In the genomic region with DNA sequence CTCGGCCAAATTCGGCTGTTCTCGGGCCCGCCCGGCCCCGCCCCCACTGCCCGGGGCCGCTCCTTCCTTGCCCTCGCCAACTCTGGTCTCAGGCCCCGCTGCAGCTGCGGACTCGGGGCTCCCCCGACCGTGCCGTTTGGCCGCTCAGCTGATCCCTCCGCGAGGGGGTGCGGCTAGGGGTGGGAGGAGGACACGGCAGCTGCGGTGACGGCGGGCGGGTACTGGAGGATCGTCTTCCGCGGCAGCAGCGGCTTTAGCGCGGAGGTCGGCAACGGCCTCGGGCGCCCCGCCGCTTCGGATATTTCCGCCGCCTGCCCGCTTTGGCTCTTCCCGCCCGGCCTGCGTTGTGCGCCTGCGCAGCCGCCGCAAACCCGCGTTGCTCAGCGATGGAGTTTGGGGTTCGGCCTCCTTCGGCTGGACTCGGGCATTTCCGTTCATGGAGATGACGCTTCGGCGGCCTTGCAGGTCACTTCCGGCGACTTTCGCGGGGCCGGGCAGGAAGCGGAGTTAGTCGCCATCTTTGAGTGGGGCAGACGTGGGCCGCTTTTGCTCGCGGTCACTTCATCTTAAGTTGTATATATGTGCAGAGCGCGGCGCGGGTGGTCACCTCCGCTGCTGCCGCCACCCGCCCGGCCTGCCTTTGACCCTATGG, we compare ENCODE assay signal across 8 cellular contexts. TPM values are rescaled to one million over a fixed set of nuclear protein-coding genes. Genes with fewer than 3 reads are reported as not detected.
DNase-seq lines count a peak whose midpoint lies in the region; ATAC-seq and TF ChIP-seq lines count a peak whose summit lies in the region.

No MANE protein-coding gene starts in this region.

- H3K27ac ChIP-seq in CD8-positive, alpha-beta memory T cell (ENCODE audit: low read depth, low read length), result peak overlapping the region; percentile 99
- H3K27ac ChIP-seq in neural cell (ENCODE audit: low read length), result peak overlapping the region; percentile 98
- H3K27ac ChIP-seq in subcutaneous abdominal adipose tissue (ENCODE audit: low read depth, low read length), result peak overlapping the region; percentile 82

- H3K36me3 ChIP-seq in CD8-positive, alpha-beta memory T cell (ENCODE audit: insufficient read depth, low read length), result peaks cover 12% of the 10 kb centered on the region
- no peaks in the 10 kb centered on the region for H3K36me3 ChIP-seq in neural cell (ENCODE audit: insufficient read depth, low read length)
- H3K36me3 ChIP-seq in subcutaneous abdominal adipose tissue (ENCODE audit: control insufficient read depth in 5 of 5, insufficient read depth in 5 of 5, low read length in 5 of 5), result peaks cover 0 to 11% (median 9%) of the 10 kb centered on the region in 5 donors

- peaks cover 19% of the 10 kb centered on the region for H3K79me2 ChIP-seq in neural cell (replicated peaks; ENCODE audit: insufficient read depth, low read length)

- peaks cover 0 to 49% (median 8%) of the 10 kb centered on the region in 3 donors for H3K36me3 Mint-ChIP-seq in CD8-positive, alpha-beta memory T cell

- H3K9ac ChIP-seq in neural cell (ENCODE audit: low read length) (peak overlapping the region; percentile 98), subcutaneous abdominal adipose tissue (ENCODE audit: low read length in 5 of 5) (peak overlapping the region; percentile 1 to 93 (median 86))

- peaks cover 65 to 87% (median 68%) of the 10 kb centered on the region in 3 donors for H3K4me1 Mint-ChIP-seq in CD8-positive, alpha-beta memory T cell

- peaks cover 62% of the 10 kb centered on the region for H3K4me1 ChIP-seq in CD8-positive, alpha-beta memory T cell (ENCODE audit: insufficient read depth, low read length)
- H3K4me1 ChIP-seq in subcutaneous abdominal adipose tissue (ENCODE audit: control insufficient read depth in 5 of 5, insufficient read depth in 5 of 5, low read length in 5 of 5), result peaks cover 13 to 79% (median 70%) of the 10 kb centered on the region in 5 donors

- H4K20me1 ChIP-seq in neural cell (ENCODE audit: insufficient read depth), result peaks cover 6% of the 10 kb centered on the region

- no peak for TF ChIP-seq CTCF in neural cell (IDR thresholded peaks at IDR 0.05; ENCODE audit: poor library complexity, severe bottlenecking)

- H3K9me2 ChIP-seq in neural cell (ENCODE audit: insufficient read depth, low read length), result no peaks in the 10 kb centered on the region

- DNase-seq in CD8-positive, alpha-beta memory T cell, result peak; percentile 100
- DNase-seq in activated T-cell treated with anti-CD3 and anti-CD28 coated beads for 48 hours (ENCODE audit: low read depth) (peak; percentile 100), fibroblast of peridontal ligament (ENCODE audit: extremely low read depth) (peak; percentile 98), NCI-H2029 (lab: John Stamatoyannopoulos, UW) (no peak)

- H3K4me3 Mint-ChIP-seq in CD8-positive, alpha-beta memory T cell, result peak overlapping the region; percentile 93 to 100 (median 97)

- H3K4me3 ChIP-seq in CD8-positive, alpha-beta memory T cell (ENCODE audit: low read length), result peak overlapping the region; percentile 100
- H3K4me3 ChIP-seq in neural cell (ENCODE audit: low read length) (peak overlapping the region; percentile 76), subcutaneous abdominal adipose tissue (ENCODE audit: low read depth in 1 of 5, low read length in 5 of 5) (peak overlapping the region; percentile 73 to 93 (median 73))

- no peaks in the 10 kb centered on the region for H3K27me3 Mint-ChIP-seq in CD8-positive, alpha-beta memory T cell

- TF ChIP-seq EP300 in Ishikawa (IDR thresholded peaks at IDR 0.05; ENCODE audit: borderline replicate concordance) (no peak), neural cell (conservative IDR thresholded peaks at IDR 0.05; ENCODE audit: poor library complexity, severe bottlenecking) (no peak)

- H3K27ac Mint-ChIP-seq in CD8-positive, alpha-beta memory T cell, result peak overlapping the region; percentile 96 to 100 (median 98)

- peaks cover 14% of the 10 kb centered on the region for H3F3A ChIP-seq in neural cell (ENCODE audit: insufficient read depth, low read length, poor library complexity, severe bottlenecking)

- peak overlapping the region; percentile 93 for H3K4me2 ChIP-seq in neural cell (ENCODE audit: low read length)

- no peak for TF ChIP-seq RAD21 in Ishikawa (IDR thresholded peaks at IDR 0.05; ENCODE audit: low read depth)
- peak; percentile 46 for TF ChIP-seq RAD21 in neural cell (conservative IDR thresholded peaks at IDR 0.05)

- CTCF ChIA-PET in CD8-positive, alpha-beta memory T cell (lab: Charles Lee), result interaction anchor here (1.2 kb wide), 1 partner anchor 39 kb away, joined by 5 read pairs; a partner anchor contains a TSS

- ATAC-seq in GM21528 (IDR thresholded peaks at IDR 0.05; ENCODE audit: low FRiP score, unreplicated experiment), result peak; percentile 55

- H3K27me3 ChIP-seq in CD8-positive, alpha-beta memory T cell (ENCODE audit: insufficient read depth, low read length, poor library complexity, severe bottlenecking), result no peaks in the 10 kb centered on the region
- H3K27me3 ChIP-seq in neural cell (ENCODE audit: insufficient read depth, low read depth, low read length) (no peaks in the 10 kb centered on the region), subcutaneous abdominal adipose tissue (ENCODE audit: control insufficient read depth in 5 of 5, insufficient read depth in 4 of 5, low read length in 5 of 5) (peaks cover 0 to 13% (median 6%) of the 10 kb centered on the region in 5 donors)

- H3K9me3 ChIP-seq in CD8-positive, alpha-beta memory T cell (ENCODE audit: low read length), result no peaks in the 10 kb centered on the region
- H3K9me3 ChIP-seq in neural cell (ENCODE audit: low read length) (no peaks in the 10 kb centered on the region), subcutaneous abdominal adipose tissue (ENCODE audit: control insufficient read depth in 5 of 5, low read length in 5 of 5) (no peaks in the 10 kb centered on the region)

- H2AFZ ChIP-seq in neural cell (ENCODE audit: low read depth, low read length), result peak overlapping the region; percentile 84

- no peaks in the 10 kb centered on the region for H3K9me3 Mint-ChIP-seq in CD8-positive, alpha-beta memory T cell

- POLR2A ChIA-PET in CD8-positive, alpha-beta memory T cell (lab: Charles Lee), result interaction anchor here (1.0 to 1.5 kb wide), 3 partner anchors 14 to 39 kb away, joined by 4 to 12 read pairs (median 7); a partner anchor contains a TSS

TF ChIP-seq in Ishikawa, 13 proteins besides CTCF, POLR2A, EP300 and RAD21 (continues in another document):
- no peak; the same call in 1 of the 2 replicates for TF ChIP-seq FOXM1 (IDR thresholded peaks at IDR 0.05; ENCODE audit: borderline replicate concordance, low read depth)

TF ChIP-seq in neural cell, 6 proteins besides CTCF, POLR2A, EP300 and RAD21:
- TF ChIP-seq TAF1 (IDR thresholded peaks at IDR 0.05; ENCODE audit: low read depth), result peak; percentile 41
- peak; percentile 93 for TF ChIP-seq POLR2AphosphoS5 (IDR thresholded peaks at IDR 0.05)
- peak; percentile 10 for TF ChIP-seq SMC3 (conservative IDR thresholded peaks at IDR 0.05; ENCODE audit: poor library complexity)
- TF ChIP-seq, protein P1, sequence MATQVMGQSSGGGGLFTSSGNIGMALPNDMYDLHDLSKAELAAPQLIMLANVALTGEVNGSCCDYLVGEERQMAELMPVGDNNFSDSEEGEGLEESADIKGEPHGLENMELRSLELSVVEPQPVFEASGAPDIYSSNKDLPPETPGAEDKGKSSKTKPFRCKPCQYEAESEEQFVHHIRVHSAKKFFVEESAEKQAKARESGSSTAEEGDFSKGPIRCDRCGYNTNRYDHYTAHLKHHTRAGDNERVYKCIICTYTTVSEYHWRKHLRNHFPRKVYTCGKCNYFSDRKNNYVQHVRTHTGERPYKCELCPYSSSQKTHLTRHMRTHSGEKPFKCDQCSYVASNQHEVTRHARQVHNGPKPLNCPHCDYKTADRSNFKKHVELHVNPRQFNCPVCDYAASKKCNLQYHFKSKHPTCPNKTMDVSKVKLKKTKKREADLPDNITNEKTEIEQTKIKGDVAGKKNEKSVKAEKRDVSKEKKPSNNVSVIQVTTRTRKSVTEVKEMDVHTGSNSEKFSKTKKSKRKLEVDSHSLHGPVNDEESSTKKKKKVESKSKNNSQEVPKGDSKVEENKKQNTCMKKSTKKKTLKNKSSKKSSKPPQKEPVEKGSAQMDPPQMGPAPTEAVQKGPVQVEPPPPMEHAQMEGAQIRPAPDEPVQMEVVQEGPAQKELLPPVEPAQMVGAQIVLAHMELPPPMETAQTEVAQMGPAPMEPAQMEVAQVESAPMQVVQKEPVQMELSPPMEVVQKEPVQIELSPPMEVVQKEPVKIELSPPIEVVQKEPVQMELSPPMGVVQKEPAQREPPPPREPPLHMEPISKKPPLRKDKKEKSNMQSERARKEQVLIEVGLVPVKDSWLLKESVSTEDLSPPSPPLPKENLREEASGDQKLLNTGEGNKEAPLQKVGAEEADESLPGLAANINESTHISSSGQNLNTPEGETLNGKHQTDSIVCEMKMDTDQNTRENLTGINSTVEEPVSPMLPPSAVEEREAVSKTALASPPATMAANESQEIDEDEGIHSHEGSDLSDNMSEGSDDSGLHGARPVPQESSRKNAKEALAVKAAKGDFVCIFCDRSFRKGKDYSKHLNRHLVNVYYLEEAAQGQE (IDR thresholded peaks at IDR 0.05; ENCODE audit: borderline replicate concordance), result peak; percentile 76
- TF ChIP-seq MXI1 (conservative IDR thresholded peaks at IDR 0.05; ENCODE audit: poor library complexity, severe bottlenecking), result no peak
- no peak for TF ChIP-seq EZH2 (IDR thresholded peaks at IDR 0.05; ENCODE audit: borderline replicate concordance, insufficient read depth, low read length, poor library complexity, severe bottlenecking)

RNA-seq across cellular contexts. Expression of a gene that starts 0.3 kb away (rescaled TPM):
- 100 to 1,000 TPM; 182 to 191 TPM for total RNA-seq in CD8-positive, alpha-beta memory T cell
- polyA plus RNA-seq in CD8-positive, alpha-beta memory T cell, result 22.5 TPM
- polyA plus RNA-seq in neural cell, result 138 and 151 TPM in 2 replicates
- polyA minus RNA-seq in neural cell, result 77.9 and 82.3 TPM in 2 replicates

RNA-seq across cellular contexts. Expression of a gene that starts 3.8 kb away (rescaled TPM):
- 10 to 100 TPM; 88.8 to 89.7 TPM for total RNA-seq in CD8-positive, alpha-beta memory T cell
- 198 TPM for polyA plus RNA-seq in CD8-positive, alpha-beta memory T cell
- polyA plus RNA-seq in neural cell, result 176 and 189 TPM in 2 replicates
- polyA minus RNA-seq in neural cell, result 69.9 and 71.0 TPM in 2 replicates

RNA-seq across cellular contexts. Expression of a gene that starts 14.4 kb away (rescaled TPM):
- 10 to 100 TPM; 14.0 to 14.8 TPM for total RNA-seq in CD8-positive, alpha-beta memory T cell
- polyA plus RNA-seq in CD8-positive, alpha-beta memory T cell, result 10.3 TPM
- polyA plus RNA-seq in neural cell, result 74.6 and 80.8 TPM in 2 replicates
- polyA minus RNA-seq in neural cell, result 36.1 and 40.2 TPM in 2 replicates

RNA-seq across cellular contexts. Expression of a gene that starts 14.9 kb away (rescaled TPM):
- 100 to 1,000 TPM; 705 to 715 TPM for total RNA-seq in CD8-positive, alpha-beta memory T cell
- 57.5 TPM for polyA plus RNA-seq in CD8-positive, alpha-beta memory T cell
- 227 and 256 TPM in 2 replicates for polyA plus RNA-seq in neural cell
- polyA minus RNA-seq in neural cell, result 305 and 312 TPM in 2 replicates

RNA-seq across cellular contexts. Expression of a gene that starts 39.1 kb away (rescaled TPM):
- 10 to 100 TPM; 15.0 to 16.1 TPM for total RNA-seq in CD8-positive, alpha-beta memory T cell
- polyA plus RNA-seq in CD8-positive, alpha-beta memory T cell, result 4.8 TPM
- 5.5 and 6.8 TPM in 2 replicates for polyA plus RNA-seq in neural cell
- polyA minus RNA-seq in neural cell, result 7.8 and 10.0 TPM in 2 replicates
